In genomic region chr12:97148941-97149559, GRCh38 we compare ENCODE assay signal across 8 cellular contexts.
DNase-seq lines count a peak whose midpoint lies in the region; ATAC-seq and TF ChIP-seq lines count a peak whose summit lies in the region.

No MANE protein-coding gene starts in this region.

- no peak overlapping the region for H3K18ac ChIP-seq in mesendoderm (ENCODE audit: low read length)

- H3K9ac ChIP-seq in mesendoderm (ENCODE audit: low read length) = no peak overlapping the region

- H4K8ac ChIP-seq in mesendoderm (ENCODE audit: low read depth, low read length) = no peak overlapping the region

- no CpG with 5 or more reads among the region's 9 CpGs for WGBS in mesendoderm (ENCODE audit: extremely low coverage, insufficient coverage, low lambda C conversion rate)

- no peak overlapping the region for H3K56ac ChIP-seq in mesendoderm (ENCODE audit: low read length)

- no peaks in the 10 kb centered on the region for H3K79me1 ChIP-seq in mesendoderm (ENCODE audit: low read length)

- peak; percentile 57 for DNase-seq in SIG-M5 treated with dmso at 0.1 percent for 504 hours (lab: John Stamatoyannopoulos, UW; ENCODE audit: unreplicated experiment)
- no peak for DNase-seq in SIG-M5 (lab: John Stamatoyannopoulos, UW)
- peak; percentile 81 for DNase-seq in NCI-H146 treated with DMSO at 0.1 percent for 48 hours (lab: John Stamatoyannopoulos, UW; ENCODE audit: unreplicated experiment)
- peak; percentile 61 for DNase-seq in dermis blood vessel endothelial cell
- peak; percentile 78 for DNase-seq in mesendoderm
- peak in 43 of 49 donors; percentile 1 to 66 (median 23) for DNase-seq in substantia nigra (lab: John Stamatoyannopoulos, UW)

- H4K5ac ChIP-seq in mesendoderm (ENCODE audit: low read length) = no peak overlapping the region

- peak; percentile 98 for TF ChIP-seq CTCF in VCaP (conservative IDR thresholded peaks at IDR 0.05)

- H3K4me2 ChIP-seq in mesendoderm (ENCODE audit: low read length) = no peak overlapping the region

- H3K36me3 ChIP-seq in mesendoderm (ENCODE audit: control insufficient read depth, insufficient read depth, low read length) = no peaks in the 10 kb centered on the region

- no peak overlapping the region for H2BK15ac ChIP-seq in mesendoderm (replicated peaks; ENCODE audit: low read depth)

- no peak overlapping the region for H2AK5ac ChIP-seq in mesendoderm (ENCODE audit: low read length)

- no peak overlapping the region for H3K23ac ChIP-seq in mesendoderm (ENCODE audit: low read length)

- no peak overlapping the region for H2BK5ac ChIP-seq in mesendoderm (ENCODE audit: low read length)

- H3K4ac ChIP-seq in mesendoderm (ENCODE audit: low read depth, low read length) = no peak overlapping the region

- H3K27me3 ChIP-seq in mesendoderm (ENCODE audit: insufficient read depth, low read length, poor library complexity) = no peaks in the 10 kb centered on the region

- no peaks in the 10 kb centered on the region for H3K4me1 ChIP-seq in mesendoderm (ENCODE audit: control insufficient read depth, low read depth, low read length)

- ATAC-seq in HG02852 (IDR thresholded peaks at IDR 0.05; ENCODE audit: unreplicated experiment) = peak; percentile 100

- H3K79me2 ChIP-seq in mesendoderm (ENCODE audit: control insufficient read depth, insufficient read depth, low read length) = no peaks in the 10 kb centered on the region

- H3K4me3 ChIP-seq in mesendoderm (ENCODE audit: low read length) = no peak overlapping the region

- no peak overlapping the region for H3K27ac ChIP-seq in VCaP
- H3K27ac ChIP-seq in mesendoderm (ENCODE audit: low read depth, low read length) = no peak overlapping the region
- no peak overlapping the region for H3K27ac ChIP-seq in substantia nigra (ENCODE audit: low read depth, low read length, poor library complexity, severe bottlenecking)

- no peak overlapping the region for H2BK120ac ChIP-seq in mesendoderm (ENCODE audit: low read depth, low read length)
